1 cellular context compared by ENCODE assay signal in the genomic region with DNA sequence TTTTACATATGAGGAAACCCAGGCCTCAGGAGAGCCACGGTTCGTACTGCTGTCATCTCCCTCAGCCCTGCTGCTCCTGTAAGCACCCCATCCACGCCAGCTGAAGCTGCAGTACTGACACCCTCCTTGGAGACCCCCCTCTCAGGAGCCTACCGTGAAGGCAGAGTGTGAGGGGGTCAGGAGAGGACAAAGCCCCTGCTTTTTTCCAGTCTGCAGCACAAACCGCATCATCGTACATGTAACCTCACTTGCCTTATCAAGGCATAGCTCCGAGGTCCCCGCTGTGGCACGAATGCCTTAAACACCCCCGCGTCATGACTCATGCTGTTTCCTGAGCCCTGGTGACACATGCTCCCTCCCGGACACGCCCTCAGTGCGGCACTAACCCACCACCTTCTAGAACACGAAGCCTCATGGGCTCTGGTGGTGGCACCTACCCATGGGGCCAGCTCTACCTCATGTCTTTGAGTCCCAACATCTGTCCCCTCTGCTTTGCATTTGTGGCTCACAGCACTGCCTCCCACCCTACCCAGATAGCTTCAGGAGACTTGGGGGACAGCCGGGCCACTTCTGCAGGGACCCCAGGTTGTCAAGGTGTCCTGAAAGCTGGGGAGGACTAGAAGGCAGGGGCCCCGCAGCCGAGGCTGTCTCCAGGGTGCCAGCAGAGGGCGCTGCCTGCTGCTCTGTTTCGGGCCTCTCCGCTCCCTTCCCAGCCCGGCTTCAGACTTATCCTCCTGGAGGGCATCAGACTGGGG.
A peak's percentile ranks its signal among the peaks of the same experiment; 100 is the strongest.
TF ChIP-seq lines count a peak whose summit lies in the region.

No MANE protein-coding gene starts in this region.

TF ChIP-seq in neural cell, 6 proteins besides CTCF, POLR2A, EP300 and RAD21:
- TF ChIP-seq SMC3 (conservative IDR thresholded peaks at IDR 0.05; ENCODE audit: poor library complexity) (peak; percentile 30), POLR2AphosphoS5 (IDR thresholded peaks at IDR 0.05) (no peak)
